ENCODE assay signal across 24 cellular contexts in the genomic region with DNA sequence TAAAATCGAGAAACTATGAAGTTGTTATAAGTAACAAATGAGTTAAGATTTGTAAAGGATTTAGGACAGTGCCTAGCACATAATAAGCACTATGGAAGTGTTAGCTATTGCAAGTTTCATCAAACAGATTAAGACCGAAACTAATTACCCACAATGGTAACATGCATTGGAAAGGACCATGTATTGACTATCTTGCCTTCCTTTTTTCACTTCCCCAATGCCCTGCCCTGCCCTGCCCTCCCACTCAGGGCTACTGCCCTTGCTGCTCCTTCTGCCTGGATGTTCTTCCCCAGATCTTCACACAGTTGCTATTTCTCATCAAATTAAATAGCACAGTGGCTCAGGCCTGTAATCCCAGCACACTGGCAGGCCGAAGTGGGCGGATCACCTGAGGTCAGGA.
DNase-seq lines count a peak whose midpoint lies in the region; ATAC-seq, FAIRE-seq and TF ChIP-seq lines count a peak whose summit lies in the region.
"Had no signal": no experiment of that assay in that cellular context is flagged by ENCODE, and none has a peak within 500 bp of the region (broad histone marks: within the 10 kb centered on the region; RNA-seq: fewer than 3 reads in every experiment).

No MANE protein-coding gene starts in this region.

- H3K9ac ChIP-seq in H1 (replicated peaks in 1 of 4; ENCODE audit: extremely low read depth in 1 of 4, low read depth in 3 of 4, low read length in 3 of 4): no peak overlapping the region

- H3K14ac ChIP-seq in H1 (ENCODE audit: insufficient read length): no peak overlapping the region

- WGBS in H1 (ENCODE audit: extremely low coverage in 1 of 2, insufficient coverage in 1 of 2, insufficient read length in 1 of 2, insufficient replicate concordance in 2 of 2, low coverage in 1 of 2, low lambda C conversion rate in 2 of 2, missing lambda C conversion rate in 1 of 2), 2 experiments: 91% methylated on average over 3 of the region's 4 CpGs; no CpG with 5 or more reads in 1 of the 2 experiments
- 80 to 89% (median 86%) methylated on average over 4 of the region's 4 CpGs for WGBS in adrenal gland, 4 donors

- H3K36me3 ChIP-seq in H1 (ENCODE audit: control insufficient read depth in 2 of 4, insufficient read depth in 4 of 4, low read length in 3 of 4) (no peaks in the 10 kb centered on the region), adrenal gland (replicated peaks in 1 of 2) (no peaks in the 10 kb centered on the region)
- H3K36me3 ChIP-seq: ovary, thoracic aorta had no signal

- H3K56ac ChIP-seq in H1 (replicated peaks; ENCODE audit: insufficient read length, low read depth, low read length): no peak overlapping the region

- no peak for FAIRE-seq in H1 (lab: Jason Lieb, UNC)
- FAIRE-seq: GM18507 had no signal

- H2AFZ ChIP-seq in H1 (ENCODE audit: low read length): no peak overlapping the region

- no peak overlapping the region; the same call in 1 of the 2 replicates for H4K8ac ChIP-seq in H1 (ENCODE audit: extremely low read depth, insufficient read depth, low read length)

- no peaks in the 10 kb centered on the region; the same call in 1 of the 2 replicates for H3K23me2 ChIP-seq in H1 (ENCODE audit: low read depth, low read length)

- H4K91ac ChIP-seq in H1 (replicated peaks; ENCODE audit: insufficient read length, low read length): no peak overlapping the region

- no peak overlapping the region for H3K27ac ChIP-seq in H1 (ENCODE audit: low read depth, low read length)
- no peak overlapping the region for H3K27ac ChIP-seq in dorsolateral prefrontal cortex
- H3K27ac ChIP-seq in adrenal gland: no peak overlapping the region
- H3K27ac ChIP-seq: ovary, thoracic aorta, VCaP had no signal

- H2BK12ac ChIP-seq in H1 (ENCODE audit: low read depth, low read length): no peak overlapping the region

- H3K27me3 ChIP-seq in H1 (replicated peaks in 1 of 4; ENCODE audit: control insufficient read depth in 3 of 4, extremely low read depth in 1 of 4, insufficient read depth in 3 of 4, low read length in 3 of 4) (no peaks in the 10 kb centered on the region), dorsolateral prefrontal cortex (peaks cover 0 to 7% (median 0%) of the 10 kb centered on the region in 45 donors), adrenal gland (no peaks in the 10 kb centered on the region)
- H3K27me3 ChIP-seq: ovary had no signal

- H2BK120ac ChIP-seq in H1 (replicated peaks; ENCODE audit: low read depth, low read length): no peak overlapping the region

- no peak overlapping the region for H3K23ac ChIP-seq in H1 (ENCODE audit: insufficient read length)

- H2AK5ac ChIP-seq in H1 (ENCODE audit: low read depth, low read length): no peak overlapping the region

- no peak overlapping the region for H3K4me2 ChIP-seq in H1 (ENCODE audit: insufficient read depth in 1 of 2, low read depth in 2 of 2, low read length in 2 of 2)

- H2BK15ac ChIP-seq in H1 (ENCODE audit: low read length): peak overlapping the region; percentile 89; the same call in 1 of the 2 replicates

- CTCF ChIA-PET in H1 (lab: Charles Lee; ENCODE audit: partially characterized antibody): interaction anchor here (0.7 to 3.0 kb wide), 5 partner anchors 12 to 117 kb away, joined by 3 to 9 read pairs (median 3); no protein-coding TSS in a partner anchor

- H3K79me1 ChIP-seq in H1 (ENCODE audit: low read depth, low read length): no peaks in the 10 kb centered on the region

- no peaks in the 10 kb centered on the region for H4K20me1 ChIP-seq in H1 (replicated peaks in 1 of 2; ENCODE audit: control insufficient read depth in 1 of 2, insufficient read depth in 2 of 2, low read length in 2 of 2)

- ATAC-seq in GM18867 (IDR thresholded peaks at IDR 0.05; ENCODE audit: unreplicated experiment) (peak; percentile 87), GM21526 (IDR thresholded peaks at IDR 0.05; ENCODE audit: low FRiP score, unreplicated experiment) (peak; percentile 59), HG03571 (IDR thresholded peaks at IDR 0.05; ENCODE audit: unreplicated experiment) (peak; percentile 59)
- ATAC-seq: esophagus mucosa; sciatic nerve; stimulated activated effector memory CD8-positive, alpha-beta T cell treated with anti-CD3 and anti-CD28 coated beads, Interleukin-12 subunit alpha, Interleukin-12 subunit beta, amount 100 ng/mL, for 72 hours had no signal

- H3K4ac ChIP-seq in H1 (replicated peaks; ENCODE audit: insufficient read length, low read depth, low read length): no peak overlapping the region

- intact Hi-C loops in dorsolateral prefrontal cortex (cut with DNase I): no loop called here
- intact Hi-C loops in adrenal gland (cut with DNase I): no loop called here

- no peak overlapping the region for H2BK5ac ChIP-seq in H1 (ENCODE audit: low read depth, low read length)

- H4K5ac ChIP-seq in H1 (ENCODE audit: insufficient read length, low read depth, low read length): no peak overlapping the region

- H2BK20ac ChIP-seq in H1 (ENCODE audit: low read length): no peak overlapping the region

- H3K79me2 ChIP-seq in H1 (ENCODE audit: control insufficient read depth in 1 of 2, insufficient read depth in 2 of 2, low read length in 2 of 2): no peaks in the 10 kb centered on the region

- POLR2A ChIA-PET in H1 (lab: Charles Lee; ENCODE audit: partially characterized antibody): no interaction called here

- no peak for TF ChIP-seq EP300 in H1 (IDR thresholded peaks at IDR 0.05; ENCODE audit: borderline replicate concordance in 1 of 2, low read depth in 2 of 2, low read length in 2 of 2)

- no peak for TF ChIP-seq CTCF in H1 (IDR thresholded peaks at IDR 0.05; ENCODE audit: control extremely low read depth in 1 of 3, insufficient read depth in 1 of 3, low read depth in 1 of 3, low read length in 3 of 3)
- TF ChIP-seq CTCF in dorsolateral prefrontal cortex (IDR thresholded peaks at IDR 0.05 in 54 of 56, conservative IDR thresholded peaks at IDR 0.05 in 2 of 56; ENCODE audit: low read depth in 1 of 56, partially characterized antibody in 56 of 56): no peak
- no peak for TF ChIP-seq CTCF in adrenal gland (IDR thresholded peaks at IDR 0.05)

- no peak overlapping the region for H3K4me3 ChIP-seq in H1 (ENCODE audit: extremely low read depth in 1 of 4, insufficient read depth in 2 of 4, low read depth in 3 of 4, low read length in 4 of 4)
- no peak overlapping the region for H3K4me3 ChIP-seq in dorsolateral prefrontal cortex
- no peak overlapping the region for H3K4me3 ChIP-seq in adrenal gland
- H3K4me3 ChIP-seq: ovary, thoracic aorta had no signal

- no peak overlapping the region for H3K18ac ChIP-seq in H1 (ENCODE audit: extremely low read depth, low read length)

- peaks cover 0 to 5% (median 2%) of the 10 kb centered on the region in 4 experiments; a peak in 3 of 7 replicates for H3K4me1 ChIP-seq in H1 (replicated peaks in 1 of 4; ENCODE audit: control insufficient read depth in 3 of 4, insufficient read depth in 4 of 4, low read length in 3 of 4)
- no peaks in the 10 kb centered on the region for H3K4me1 ChIP-seq in adrenal gland (replicated peaks in 1 of 2)

- TF ChIP-seq POLR2A in H1 (IDR thresholded peaks at IDR 0.05; ENCODE audit: control extremely low read depth in 1 of 2, low read depth in 2 of 2, low read length in 2 of 2) (no peak), adrenal gland (IDR thresholded peaks at IDR 0.05) (no peak)

- H3K9me3 ChIP-seq in H1 (ENCODE audit: insufficient read depth in 2 of 2, low read depth in 1 of 2, low read length in 1 of 2): no peaks in the 10 kb centered on the region
- H3K9me3 ChIP-seq in adrenal gland (replicated peaks in 1 of 3): no peaks in the 10 kb centered on the region
- H3K9me3 ChIP-seq: thoracic aorta had no signal

- no peak for TF ChIP-seq RAD21 in H1 (IDR thresholded peaks at IDR 0.05 in 1 of 2, conservative IDR thresholded peaks at IDR 0.05 in 1 of 2; ENCODE audit: low read depth in 2 of 2, low read length in 2 of 2)

- DNase-seq in H1 (ENCODE audit: low read depth in 1 of 2, low spot score in 2 of 2) (no peak), occipital lobe (lab: John Stamatoyannopoulos, UW) (no peak), dorsolateral prefrontal cortex (no peak), adrenal gland (no peak)
- no peak for DNase-seq in activated naive CD4-positive, alpha-beta T cell (lab: John Stamatoyannopoulos, UW)
- DNase-seq: activated CD4-positive, alpha-beta memory T cell treated with anti-CD3 and anti-CD28 coated beads for 36 hours; CD4-positive, CD25-positive, alpha-beta regulatory T cell; central memory CD4-positive, alpha-beta T cell; DMS79 treated with DMSO at 0.1 percent for 48 hours; effector CD8-positive, alpha-beta T cell; IMR-90; NCI-H187; NCI-H446; ovary; SHP77 had no signal

TF ChIP-seq in H1, 55 proteins besides CTCF, POLR2A, EP300 and RAD21:
- TF ChIP-seq TEAD4 (IDR thresholded peaks at IDR 0.05; ENCODE audit: low read depth, low read length) (no peak), MAFK (IDR thresholded peaks at IDR 0.05; ENCODE audit: low read depth, low read length) (no peak), SIX5 (IDR thresholded peaks at IDR 0.05; ENCODE audit: low read depth, low read length) (no peak), TAF1 (IDR thresholded peaks at IDR 0.05; ENCODE audit: low read depth, low read length) (no peak), CEBPB (IDR thresholded peaks at IDR 0.05; ENCODE audit: low read depth, low read length) (no peak), POLR2AphosphoS5 (IDR thresholded peaks at IDR 0.05; ENCODE audit: low read depth, low read length) (no peak), CREB1 (IDR thresholded peaks at IDR 0.05) (no peak), ZNF274 (IDR thresholded peaks at IDR 0.05; ENCODE audit: borderline replicate concordance, extremely low read depth, low read length) (no peak), HDAC6 (IDR thresholded peaks at IDR 0.05; ENCODE audit: low read depth, low read length) (no peak), TAF7 (optimal IDR thresholded peaks at IDR 0.05; ENCODE audit: borderline replicate concordance, low read depth, low read length) (no peak), BRCA1 (IDR thresholded peaks at IDR 0.05; ENCODE audit: low read depth, low read length) (no peak), HDAC2 (IDR thresholded peaks at IDR 0.05; ENCODE audit: borderline replicate concordance in 1 of 2, low read depth in 2 of 2, low read length in 2 of 2) (no peak), GABPA (IDR thresholded peaks at IDR 0.05; ENCODE audit: borderline replicate concordance, insufficient read depth, low read length) (no peak)
- TF ChIP-seq, protein P1, sequence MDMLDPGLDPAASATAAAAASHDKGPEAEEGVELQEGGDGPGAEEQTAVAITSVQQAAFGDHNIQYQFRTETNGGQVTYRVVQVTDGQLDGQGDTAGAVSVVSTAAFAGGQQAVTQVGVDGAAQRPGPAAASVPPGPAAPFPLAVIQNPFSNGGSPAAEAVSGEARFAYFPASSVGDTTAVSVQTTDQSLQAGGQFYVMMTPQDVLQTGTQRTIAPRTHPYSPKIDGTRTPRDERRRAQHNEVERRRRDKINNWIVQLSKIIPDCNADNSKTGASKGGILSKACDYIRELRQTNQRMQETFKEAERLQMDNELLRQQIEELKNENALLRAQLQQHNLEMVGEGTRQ (IDR thresholded peaks at IDR 0.05; ENCODE audit: low read length): no peak
TF ChIP-seq in H1: peak in this region for 0.
